21 cellular contexts compared by ENCODE assay signal in genomic region chr6:47318236-47318974, GRCh38.
"Had no signal": no experiment of that assay in that cellular context is flagged by ENCODE, and none has a peak within 500 bp of the region (broad histone marks: within the 10 kb centered on the region; RNA-seq: fewer than 3 reads in every experiment).

No MANE protein-coding gene starts in this region.

- H3K4me1 ChIP-seq: colonic mucosa, esophagus squamous epithelium, gastroesophageal sphincter, sigmoid colon had no signal

- H3K4me3 ChIP-seq: colonic mucosa, esophagus squamous epithelium, gastroesophageal sphincter, sigmoid colon, skin epidermis, stomach, thoracic aorta, transverse colon had no signal

- H3K27me3 ChIP-seq: colonic mucosa, gastroesophageal sphincter, neutrophil, sigmoid colon, stomach, transverse colon had no signal

- H3K27ac Mint-ChIP-seq: naive thymus-derived CD8-positive, alpha-beta T cell had no signal

- H3K9me3 ChIP-seq: colonic mucosa, esophagus squamous epithelium, gastroesophageal sphincter, neutrophil, sigmoid colon, stomach, thoracic aorta, transverse colon had no signal

- DNase-seq: colonic mucosa; dermis blood vessel endothelial cell; esophagus squamous epithelium; foreskin fibroblast; glutamatergic neuron; kidney; left cardiac atrium; left ventricle myocardium superior; mesendoderm; naive thymus-derived CD8-positive, alpha-beta T cell; posterior cingulate gyrus; sigmoid colon; stimulated activated CD4-positive, alpha-beta T cell treated with anti-CD3 and anti-CD28 coated beads, Interleukin-12 subunit alpha, Interleukin-12 subunit beta, amount 100 ng/mL, for 4 hours; stimulated activated naive CD4-positive, alpha-beta T cell; stomach; substantia nigra; transverse colon had no signal

- ATAC-seq: gastroesophageal sphincter; left cardiac atrium; left ventricle myocardium superior; naive thymus-derived CD8-positive, alpha-beta T cell had no signal

- H3K4me3 Mint-ChIP-seq: naive thymus-derived CD8-positive, alpha-beta T cell had no signal

- H3K36me3 ChIP-seq: colonic mucosa, esophagus squamous epithelium, gastroesophageal sphincter, neutrophil, sigmoid colon, stomach, thoracic aorta, transverse colon had no signal

- H3K9me3 Mint-ChIP-seq: naive thymus-derived CD8-positive, alpha-beta T cell had no signal
